In genomic region chr11:46418751-46419150, GRCh38 we compare ENCODE assay signal across 1 cellular context.
TF ChIP-seq lines count a peak whose summit lies in the region.

No MANE protein-coding gene starts in this region.

TF ChIP-seq in GM12878, 131 proteins besides CTCF, POLR2A, EP300 and RAD21:
- no peak for TF ChIP-seq BCLAF1 (IDR thresholded peaks at IDR 0.05)
- no peak for TF ChIP-seq REST (IDR thresholded peaks at IDR 0.05; ENCODE audit: low read depth, low read length)
- TF ChIP-seq FOXM1 (IDR thresholded peaks at IDR 0.05; ENCODE audit: low read depth, low read length), result no peak
- TF ChIP-seq TCF7 (IDR thresholded peaks at IDR 0.05; ENCODE audit: borderline replicate concordance), result no peak
- no peak for TF ChIP-seq KAT2A (conservative IDR thresholded peaks at IDR 0.05; ENCODE audit: control insufficient read depth, low read depth, low read length)
- TF ChIP-seq ASH2L (IDR thresholded peaks at IDR 0.05; ENCODE audit: borderline replicate concordance, low read depth), result no peak
- TF ChIP-seq BMI1 (IDR thresholded peaks at IDR 0.05; ENCODE audit: borderline replicate concordance), result peak; percentile 68; the same call in 1 of the 2 replicates
